Comparison of ENCODE assay signal across 8 cellular contexts in genomic region chr22:24805790-24806662, GRCh38. TPM values are rescaled to one million over a fixed set of nuclear protein-coding genes. Genes with fewer than 3 reads are reported as not detected.
A peak's percentile ranks its signal among the peaks of the same experiment; 100 is the strongest.
DNase-seq lines count a peak whose midpoint lies in the region; ATAC-seq and TF ChIP-seq lines count a peak whose summit lies in the region.

A gene with protein sequence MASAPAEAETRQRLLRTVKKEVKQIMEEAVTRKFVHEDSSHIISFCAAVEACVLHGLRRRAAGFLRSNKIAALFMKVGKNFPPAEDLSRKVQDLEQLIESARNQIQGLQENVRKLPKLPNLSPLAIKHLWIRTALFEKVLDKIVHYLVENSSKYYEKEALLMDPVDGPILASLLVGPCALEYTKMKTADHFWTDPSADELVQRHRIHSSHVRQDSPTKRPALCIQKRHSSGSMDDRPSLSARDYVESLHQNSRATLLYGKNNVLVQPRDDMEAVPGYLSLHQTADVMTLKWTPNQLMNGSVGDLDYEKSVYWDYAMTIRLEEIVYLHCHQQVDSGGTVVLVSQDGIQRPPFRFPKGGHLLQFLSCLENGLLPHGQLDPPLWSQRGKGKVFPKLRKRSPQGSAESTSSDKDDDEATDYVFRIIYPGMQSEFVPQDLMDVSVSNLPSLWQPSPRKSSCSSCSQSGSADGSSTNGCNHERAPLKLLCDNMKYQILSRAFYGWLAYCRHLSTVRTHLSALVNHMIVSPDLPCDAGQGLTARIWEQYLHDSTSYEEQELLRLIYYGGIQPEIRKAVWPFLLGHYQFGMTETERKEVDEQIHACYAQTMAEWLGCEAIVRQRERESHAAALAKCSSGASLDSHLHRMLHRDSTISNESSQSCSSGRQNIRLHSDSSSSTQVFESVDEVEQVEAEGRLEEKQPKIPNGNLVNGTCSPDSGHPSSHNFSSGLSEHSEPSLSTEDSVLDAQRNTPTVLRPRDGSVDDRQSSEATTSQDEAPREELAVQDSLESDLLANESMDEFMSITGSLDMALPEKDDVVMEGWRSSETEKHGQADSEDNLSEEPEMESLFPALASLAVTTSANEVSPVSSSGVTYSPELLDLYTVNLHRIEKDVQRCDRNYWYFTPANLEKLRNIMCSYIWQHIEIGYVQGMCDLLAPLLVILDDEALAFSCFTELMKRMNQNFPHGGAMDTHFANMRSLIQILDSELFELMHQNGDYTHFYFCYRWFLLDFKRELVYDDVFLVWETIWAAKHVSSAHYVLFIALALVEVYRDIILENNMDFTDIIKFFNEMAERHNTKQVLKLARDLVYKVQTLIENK (plus strand): TSS chr22:24806211. CDS start chr22:24806326, 115 bp downstream.

- DNase-seq in DMS79 treated with DMSO at 0.1 percent for 48 hours (lab: John Stamatoyannopoulos, UW) (peak; percentile 36), HL-60 (ENCODE audit: low read depth in 1 of 2, low spot score in 1 of 2) (peak; percentile 3 to 5), activated T-helper 1 cell treated with Interleukin-2 at 50 U/mL for 16 hours (ENCODE audit: low read depth) (peak; percentile 70), fibroblast of gingiva (ENCODE audit: low read depth) (peak; percentile 46), naive B cell (peak; percentile 62)
- DNase-seq in stimulated activated CD8-positive, alpha-beta memory T cell treated with anti-CD3 and anti-CD28 coated beads, Interleukin-7, amount 100 ng/mL, for 48 hours (ENCODE audit: extremely low read depth in 1 of 2, low read depth in 1 of 2) = peak; percentile 53 to 64

- peaks cover 0 to 8% (median 0%) of the 10 kb centered on the region in 7 donors for H3K9me3 Mint-ChIP-seq in naive B cell

- no peak within 1 kb of the TSS for H3K4me3 ChIP-seq in HL-60 (replicated peaks; ENCODE audit: insufficient read depth, low read length)

- H3K27ac Mint-ChIP-seq in naive B cell = peak within 1 kb of the TSS in 4 of 6 donors; percentile 31 to 91 (median 74)

- H3K4me3 Mint-ChIP-seq in naive B cell = peak within 1 kb of the TSS; percentile 45 to 87 (median 66)

- no peaks in the 10 kb centered on the region for H3K36me3 Mint-ChIP-seq in naive B cell

- H3K27me3 ChIP-seq in HL-60 (ENCODE audit: insufficient read depth, poor library complexity, severe bottlenecking) = peaks cover 3% of the 10 kb centered on the region

- H3K27ac ChIP-seq in HL-60 (replicated peaks) = no peak within 1 kb of the TSS

- no peak for TF ChIP-seq CTCF in HL-60 (IDR thresholded peaks at IDR 0.05; ENCODE audit: insufficient read depth, low read length)

- H3K27me3 Mint-ChIP-seq in naive B cell = peaks cover 21 to 52% (median 43%) of the 10 kb centered on the region in 3 donors

- H3K4me1 Mint-ChIP-seq in naive B cell = peaks cover 0 to 4% (median 3%) of the 10 kb centered on the region in 3 donors

- ATAC-seq in naive B cell (ENCODE audit: low read depth in 2 of 2) = peak; percentile 93 to 95
- ATAC-seq in HG02870 (IDR thresholded peaks at IDR 0.05; ENCODE audit: unreplicated experiment) = no peak

TF ChIP-seq in PFSK-1, 5 proteins besides CTCF, POLR2A, EP300 and RAD21:
- TF ChIP-seq, protein P1, sequence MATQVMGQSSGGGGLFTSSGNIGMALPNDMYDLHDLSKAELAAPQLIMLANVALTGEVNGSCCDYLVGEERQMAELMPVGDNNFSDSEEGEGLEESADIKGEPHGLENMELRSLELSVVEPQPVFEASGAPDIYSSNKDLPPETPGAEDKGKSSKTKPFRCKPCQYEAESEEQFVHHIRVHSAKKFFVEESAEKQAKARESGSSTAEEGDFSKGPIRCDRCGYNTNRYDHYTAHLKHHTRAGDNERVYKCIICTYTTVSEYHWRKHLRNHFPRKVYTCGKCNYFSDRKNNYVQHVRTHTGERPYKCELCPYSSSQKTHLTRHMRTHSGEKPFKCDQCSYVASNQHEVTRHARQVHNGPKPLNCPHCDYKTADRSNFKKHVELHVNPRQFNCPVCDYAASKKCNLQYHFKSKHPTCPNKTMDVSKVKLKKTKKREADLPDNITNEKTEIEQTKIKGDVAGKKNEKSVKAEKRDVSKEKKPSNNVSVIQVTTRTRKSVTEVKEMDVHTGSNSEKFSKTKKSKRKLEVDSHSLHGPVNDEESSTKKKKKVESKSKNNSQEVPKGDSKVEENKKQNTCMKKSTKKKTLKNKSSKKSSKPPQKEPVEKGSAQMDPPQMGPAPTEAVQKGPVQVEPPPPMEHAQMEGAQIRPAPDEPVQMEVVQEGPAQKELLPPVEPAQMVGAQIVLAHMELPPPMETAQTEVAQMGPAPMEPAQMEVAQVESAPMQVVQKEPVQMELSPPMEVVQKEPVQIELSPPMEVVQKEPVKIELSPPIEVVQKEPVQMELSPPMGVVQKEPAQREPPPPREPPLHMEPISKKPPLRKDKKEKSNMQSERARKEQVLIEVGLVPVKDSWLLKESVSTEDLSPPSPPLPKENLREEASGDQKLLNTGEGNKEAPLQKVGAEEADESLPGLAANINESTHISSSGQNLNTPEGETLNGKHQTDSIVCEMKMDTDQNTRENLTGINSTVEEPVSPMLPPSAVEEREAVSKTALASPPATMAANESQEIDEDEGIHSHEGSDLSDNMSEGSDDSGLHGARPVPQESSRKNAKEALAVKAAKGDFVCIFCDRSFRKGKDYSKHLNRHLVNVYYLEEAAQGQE (IDR thresholded peaks at IDR 0.05; ENCODE audit: insufficient read depth in 1 of 2, low read depth in 2 of 2, low read length in 2 of 2) = no peak
- no peak for TF ChIP-seq POLR2AphosphoS5 (IDR thresholded peaks at IDR 0.05; ENCODE audit: low read depth, low read length)
- no peak for TF ChIP-seq TAF1 (IDR thresholded peaks at IDR 0.05; ENCODE audit: borderline replicate concordance, insufficient read depth, low read length)
- TF ChIP-seq FOXP2 (optimal IDR thresholded peaks at IDR 0.05; ENCODE audit: borderline replicate concordance, extremely low read depth, extremely low read length, insufficient read depth) = peak; percentile 21

RNA-seq across cellular contexts. Expression of the gene that starts here (rescaled TPM):
- 1.1 TPM for polyA plus RNA-seq in PFSK-1 (2012; ENCODE audit: insufficient read length, low read depth)
- under 1 TPM in 4 of 6 donors, not detected in 2; 0.13 to 0.97 (median 0.50) TPM for polyA plus RNA-seq in naive B cell (ENCODE audit: low read depth in 6 of 6)

Comparison
In these comparisons a context has a peak if more than half of its experiments do, and no peak if none do; other contexts are left out.
1. Peak in DNase-seq and ATAC-seq in naive B cell; RNA of the gene not detected or under 1 TPM.
2. DNase-seq: peak in every context shown above with its lines; median percentile 70 in activated T-helper 1 cell treated with Interleukin-2 at 50 U/mL for 16 hours; 62 in naive B cell; 58 in stimulated activated CD8-positive, alpha-beta memory T cell treated with anti-CD3 and anti-CD28 coated beads, Interleukin-7, amount 100 ng/mL, for 48 hours; 46 in fibroblast of gingiva; 36 in DMS79 treated with DMSO at 0.1 percent for 48 hours; 4 in HL-60.